ENCODE assay signal across 9 cellular contexts in the genomic region with DNA sequence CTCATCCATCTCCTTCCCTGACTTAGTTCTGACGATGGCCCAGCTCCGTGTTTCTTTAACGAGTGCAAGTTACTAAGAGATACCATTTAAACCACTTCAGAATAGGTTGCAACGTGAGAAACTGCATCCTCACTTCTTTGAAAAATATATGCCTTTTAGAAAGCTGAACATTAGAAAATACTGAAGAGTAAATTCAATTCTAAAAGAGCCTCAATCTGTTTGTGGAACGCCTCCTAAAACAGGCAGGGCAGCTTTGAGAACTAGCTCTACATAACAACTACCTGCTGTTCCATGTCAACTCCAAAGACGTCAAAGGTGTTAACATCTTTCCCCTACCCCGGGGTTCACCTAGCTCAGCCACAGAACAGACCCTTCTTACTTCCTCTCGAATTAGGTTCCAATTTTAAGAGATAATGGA. TPM values are rescaled to one million over a fixed set of nuclear protein-coding genes. Genes with fewer than 3 reads are reported as not detected.
DNase-seq lines count a peak whose midpoint lies in the region; ATAC-seq and TF ChIP-seq lines count a peak whose summit lies in the region.
"Had no signal": no experiment of that assay in that cellular context is flagged by ENCODE, and none has a peak within 500 bp of the region (broad histone marks: within the 10 kb centered on the region; RNA-seq: fewer than 3 reads in every experiment).

No MANE protein-coding gene starts in this region.

- no peaks in the 10 kb centered on the region for H3K36me3 ChIP-seq in brain microvascular endothelial cell (replicated peaks)
- H3K36me3 ChIP-seq in muscle layer of colon (ENCODE audit: insufficient read depth, low read length): no peaks in the 10 kb centered on the region
- H3K36me3 ChIP-seq in vagina: no peaks in the 10 kb centered on the region

- H3K4me3 ChIP-seq in right cardiac atrium (ENCODE audit: low read length) (peak overlapping the region; percentile 76), brain microvascular endothelial cell (ENCODE audit: low read depth, low read length) (peak overlapping the region; percentile 68), muscle layer of colon (ENCODE audit: low read depth in 1 of 2, low read length in 2 of 2) (peak overlapping the region; percentile 39 to 40), vagina (peak overlapping the region; percentile 70 to 72)

- DNase-seq in right cardiac atrium: no peak
- DNase-seq in Right ventricle myocardium superior: no peak
- no peak for DNase-seq in brain microvascular endothelial cell
- DNase-seq in vagina (ENCODE audit: extremely low spot score in 2 of 2): no peak
- no peak for DNase-seq in ureter (ENCODE audit: low spot score)
- DNase-seq in NCI-H446 (lab: John Stamatoyannopoulos, UW): no peak
- no peak for DNase-seq in Kasumi-1 (lab: John Stamatoyannopoulos, UW)
- DNase-seq: NCI-H2029 had no signal

- in situ Hi-C loops in brain microvascular endothelial cell (cut with HindIII; ENCODE audit: low pct_ligation_motif_present, low sequenced_read_pairs): loop anchor here (25.0 kb wide), 1 partner anchor 516 kb away; no protein-coding TSS in a partner anchor

- no peaks in the 10 kb centered on the region for H3K9me3 ChIP-seq in right cardiac atrium (ENCODE audit: control insufficient read depth, low read length)
- no peaks in the 10 kb centered on the region for H3K9me3 ChIP-seq in muscle layer of colon (ENCODE audit: low read length)
- H3K9me3 ChIP-seq in vagina: no peaks in the 10 kb centered on the region

- peak overlapping the region; percentile 59 for H3K27ac ChIP-seq in right cardiac atrium (ENCODE audit: low read length)
- no peak overlapping the region for H3K27ac ChIP-seq in brain microvascular endothelial cell
- H3K27ac ChIP-seq in muscle layer of colon (ENCODE audit: low read depth, low read length): peak overlapping the region; percentile 88
- peak overlapping the region; percentile 94 for H3K27ac ChIP-seq in vagina

- H3K4me1 ChIP-seq in right cardiac atrium (ENCODE audit: control insufficient read depth, insufficient read depth, low read length): peaks cover 2% of the 10 kb centered on the region
- peaks cover 29% of the 10 kb centered on the region for H3K4me1 ChIP-seq in muscle layer of colon (ENCODE audit: insufficient read depth, low read length)
- H3K4me1 ChIP-seq in vagina: peaks cover 20% of the 10 kb centered on the region

- intact Hi-C loops in right cardiac atrium (cut with DNase I) (loop anchor here (5.0 to 10.0 kb wide), 4 partner anchors 73 to 163 kb away; a partner anchor contains a TSS), Right ventricle myocardium superior (cut with DNase I) (loop anchor here (10.0 kb wide), 2 partner anchors 73 to 273 kb away; a partner anchor contains a TSS), vagina (cut with DNase I) (loop anchor here (10.0 kb wide), 1 partner anchor 163 kb away; no protein-coding TSS in a partner anchor)

- TF ChIP-seq CTCF in brain microvascular endothelial cell (IDR thresholded peaks at IDR 0.05; ENCODE audit: low read depth, low read length, missing control alignments) (no peak), vagina (IDR thresholded peaks at IDR 0.05) (no peak)

- TF ChIP-seq POLR2A in vagina (IDR thresholded peaks at IDR 0.05): no peak

- peak overlapping the region; percentile 69 for H3K9ac ChIP-seq in muscle layer of colon (ENCODE audit: low read length)

- 44% methylated on average over 8 of the region's 8 CpGs for WGBS in right cardiac atrium

- ATAC-seq in right cardiac atrium (no peak), Right ventricle myocardium superior (ENCODE audit: poor library complexity) (no peak)

- H3K27me3 ChIP-seq in right cardiac atrium (ENCODE audit: control insufficient read depth, insufficient read depth): no peaks in the 10 kb centered on the region
- no peaks in the 10 kb centered on the region for H3K27me3 ChIP-seq in brain microvascular endothelial cell (replicated peaks)
- no peaks in the 10 kb centered on the region for H3K27me3 ChIP-seq in muscle layer of colon (ENCODE audit: control insufficient read depth in 1 of 2, insufficient read depth in 2 of 2, low read length in 2 of 2)
- H3K27me3 ChIP-seq in vagina: no peaks in the 10 kb centered on the region

RNA-seq across cellular contexts. Expression of a gene that starts 3.5 kb away (rescaled TPM):
- total RNA-seq in right cardiac atrium: 10 to 100 TPM; 10.6 to 47.2 (median 31.2) TPM
- polyA plus RNA-seq in right cardiac atrium: 9.1 TPM
- total RNA-seq in Right ventricle myocardium superior: 39.1 TPM
- 2.9 TPM for total RNA-seq in vagina
- 186 TPM for total RNA-seq in ureter
